Comparison of ENCODE assay signal across 12 cellular contexts in genomic region chr20:10131612-10132345, GRCh38.
DNase-seq lines count a peak whose midpoint lies in the region; ATAC-seq, FAIRE-seq and TF ChIP-seq lines count a peak whose summit lies in the region.
"Had no signal": no experiment of that assay in that cellular context is flagged by ENCODE, and none has a peak within 500 bp of the region (broad histone marks: within the 10 kb centered on the region; RNA-seq: fewer than 3 reads in every experiment).

No MANE protein-coding gene starts in this region.

- H3K9me3 ChIP-seq in BE2C = no peaks in the 10 kb centered on the region
- H3K9me3 ChIP-seq in H1 (ENCODE audit: insufficient read depth in 2 of 2, low read depth in 1 of 2, low read length in 1 of 2) = no peaks in the 10 kb centered on the region
- H3K9me3 ChIP-seq in effector memory CD4-positive, alpha-beta T cell (ENCODE audit: control insufficient read depth, low read length) = no peaks in the 10 kb centered on the region
- H3K9me3 ChIP-seq: ascending aorta, thoracic aorta had no signal

- no peak overlapping the region for H4K5ac ChIP-seq in H1 (ENCODE audit: insufficient read length, low read depth, low read length)

- peaks cover 0 to 3% (median 0%) of the 10 kb centered on the region in 6 donors for H3K9me3 Mint-ChIP-seq in immature natural killer cell
- peaks cover 9% of the 10 kb centered on the region; the same call in 1 of the 2 replicates for H3K9me3 Mint-ChIP-seq in HFFc6
- H3K9me3 Mint-ChIP-seq: nephron had no signal

- H3K4me3 ChIP-seq in BE2C (ENCODE audit: low read depth, low read length) (no peak overlapping the region), H1 (ENCODE audit: extremely low read depth in 1 of 4, insufficient read depth in 2 of 4, low read depth in 3 of 4, low read length in 4 of 4) (no peak overlapping the region)
- no peak overlapping the region for H3K4me3 ChIP-seq in effector memory CD4-positive, alpha-beta T cell (ENCODE audit: insufficient read depth, low read depth, low read length, poor library complexity, severe bottlenecking)
- H3K4me3 ChIP-seq: ascending aorta, thoracic aorta had no signal

- DNase-seq in BE2C (peak; percentile 83), NCI-H2196 (lab: John Stamatoyannopoulos, UW; ENCODE audit: unreplicated experiment) (peak; percentile 72), H1 (ENCODE audit: low read depth in 1 of 2, low spot score in 2 of 2) (peak; percentile 5 to 54), lung microvascular endothelial cell (ENCODE audit: low read depth in 2 of 2) (peak; percentile 24 to 38), immature natural killer cell (no peak), HFFc6 (no peak)
- no peak for DNase-seq in effector memory CD4-positive, alpha-beta T cell
- DNase-seq: CD4-positive, CD25-positive, alpha-beta regulatory T cell had no signal

- H3K14ac ChIP-seq in H1 (ENCODE audit: insufficient read length) = no peak overlapping the region

- H3K27me3 ChIP-seq in BE2C (no peaks in the 10 kb centered on the region), H1 (replicated peaks in 1 of 4; ENCODE audit: control insufficient read depth in 3 of 4, extremely low read depth in 1 of 4, insufficient read depth in 3 of 4, low read length in 3 of 4) (no peaks in the 10 kb centered on the region)
- no peaks in the 10 kb centered on the region for H3K27me3 ChIP-seq in effector memory CD4-positive, alpha-beta T cell (replicated peaks; ENCODE audit: control insufficient read depth, insufficient read depth, low read length, poor library complexity, severe bottlenecking)
- H3K27me3 ChIP-seq: ascending aorta had no signal

- no peaks in the 10 kb centered on the region for H4K20me1 ChIP-seq in H1 (replicated peaks in 1 of 2; ENCODE audit: control insufficient read depth in 1 of 2, insufficient read depth in 2 of 2, low read length in 2 of 2)

- 69% methylated on average over 10 of the region's 10 CpGs; no CpG with 5 or more reads in 1 of the 2 experiments for WGBS in H1 (ENCODE audit: extremely low coverage in 1 of 2, insufficient coverage in 1 of 2, insufficient read length in 1 of 2, insufficient replicate concordance in 2 of 2, low coverage in 1 of 2, low lambda C conversion rate in 2 of 2, missing lambda C conversion rate in 1 of 2), 2 experiments

- H2BK120ac ChIP-seq in H1 (replicated peaks; ENCODE audit: low read depth, low read length) = no peak overlapping the region

- no peak overlapping the region for H4K91ac ChIP-seq in H1 (replicated peaks; ENCODE audit: insufficient read length, low read length)

- H3K79me1 ChIP-seq in H1 (ENCODE audit: low read depth, low read length) = no peaks in the 10 kb centered on the region

- no peak overlapping the region for H3K4ac ChIP-seq in H1 (replicated peaks; ENCODE audit: insufficient read length, low read depth, low read length)

- H2BK15ac ChIP-seq in H1 (ENCODE audit: low read length) = peak overlapping the region; percentile 83; the same call in 1 of the 2 replicates

- peaks cover 0 to 6% (median 5%) of the 10 kb centered on the region in 3 donors for H3K27me3 Mint-ChIP-seq in immature natural killer cell (ENCODE audit: low read depth in 3 of 3)
- peaks cover 4% of the 10 kb centered on the region; the same call in 1 of the 2 replicates for H3K27me3 Mint-ChIP-seq in HFFc6 (ENCODE audit: insufficient read depth)

- FAIRE-seq in H1 (lab: Jason Lieb, UNC) = no peak

- H2AK5ac ChIP-seq in H1 (ENCODE audit: low read depth, low read length) = no peak overlapping the region

- H4K8ac ChIP-seq in H1 (ENCODE audit: extremely low read depth, insufficient read depth, low read length) = peak overlapping the region; percentile 82

- H3K4me1 Mint-ChIP-seq in immature natural killer cell (no peaks in the 10 kb centered on the region), HFFc6 (ENCODE audit: low read depth) (no peaks in the 10 kb centered on the region)
- H3K4me1 Mint-ChIP-seq: CD4-positive, CD25-positive, alpha-beta regulatory T cell had no signal

- CTCF ChIA-PET in H1 (lab: Charles Lee; ENCODE audit: partially characterized antibody) = interaction anchor here (0.9 to 2.0 kb wide), 6 partner anchors 9 to 248 kb away, joined by 3 to 7 read pairs (median 4); no protein-coding TSS in a partner anchor

- no peak overlapping the region for H3K9ac ChIP-seq in H1 (replicated peaks in 1 of 4; ENCODE audit: extremely low read depth in 1 of 4, low read depth in 3 of 4, low read length in 3 of 4)

- TF ChIP-seq POLR2A in H1 (IDR thresholded peaks at IDR 0.05; ENCODE audit: control extremely low read depth in 1 of 2, low read depth in 2 of 2, low read length in 2 of 2) = no peak

- H3K18ac ChIP-seq in H1 (ENCODE audit: extremely low read depth, low read length) = 0 out of 2 replicates have a peak overlapping the region, but pooled peaks have one; percentile 10

- H3K27ac ChIP-seq in H1 (ENCODE audit: low read depth, low read length) = no peak overlapping the region
- H3K27ac ChIP-seq in effector memory CD4-positive, alpha-beta T cell (ENCODE audit: insufficient read depth, low read length, poor library complexity, severe bottlenecking) = no peak overlapping the region
- H3K27ac ChIP-seq: ascending aorta, thoracic aorta had no signal

- H2BK5ac ChIP-seq in H1 (ENCODE audit: low read depth, low read length) = 0 out of 2 replicates have a peak overlapping the region, but pooled peaks have one; percentile 12

- ATAC-seq in GM21390 (IDR thresholded peaks at IDR 0.05; ENCODE audit: unreplicated experiment) = no peak

- H3K36me3 Mint-ChIP-seq in immature natural killer cell (no peaks in the 10 kb centered on the region), HFFc6 (ENCODE audit: low read depth) (no peaks in the 10 kb centered on the region)
- H3K36me3 Mint-ChIP-seq: CD4-positive, CD25-positive, alpha-beta regulatory T cell had no signal

- TF ChIP-seq RAD21 in H1 (IDR thresholded peaks at IDR 0.05 in 1 of 2, conservative IDR thresholded peaks at IDR 0.05 in 1 of 2; ENCODE audit: low read depth in 2 of 2, low read length in 2 of 2) = no peak; a peak in 1 of 4 replicates

- POLR2A ChIA-PET in H1 (lab: Charles Lee; ENCODE audit: partially characterized antibody) = no interaction called here

- no peak overlapping the region for H3K27ac Mint-ChIP-seq in immature natural killer cell
- H3K27ac Mint-ChIP-seq in HFFc6 = no peak overlapping the region
- H3K27ac Mint-ChIP-seq: CD4-positive, CD25-positive, alpha-beta regulatory T cell; nephron had no signal

- H3K4me3 Mint-ChIP-seq in immature natural killer cell = no peak overlapping the region
- H3K4me3 Mint-ChIP-seq in HFFc6 = no peak overlapping the region
- H3K4me3 Mint-ChIP-seq: CD4-positive, CD25-positive, alpha-beta regulatory T cell; nephron had no signal

- no peaks in the 10 kb centered on the region for H3K23me2 ChIP-seq in H1 (ENCODE audit: low read depth, low read length)

- H3K4me1 ChIP-seq in BE2C = peaks cover 3% of the 10 kb centered on the region; the same call in 1 of the 2 replicates
- peaks cover 0 to 12% (median 9%) of the 10 kb centered on the region in 4 experiments; a peak in 6 of 7 replicates for H3K4me1 ChIP-seq in H1 (replicated peaks in 1 of 4; ENCODE audit: control insufficient read depth in 3 of 4, insufficient read depth in 4 of 4, low read length in 3 of 4)
- no peaks in the 10 kb centered on the region for H3K4me1 ChIP-seq in effector memory CD4-positive, alpha-beta T cell (ENCODE audit: control insufficient read depth, insufficient read depth, low read length, poor library complexity, severe bottlenecking)
- H3K4me1 ChIP-seq: ascending aorta had no signal

- H2BK12ac ChIP-seq in H1 (ENCODE audit: low read depth, low read length) = peak overlapping the region; percentile 44; the same call in 1 of the 2 replicates

- peak overlapping the region; percentile 82 for H2AFZ ChIP-seq in H1 (ENCODE audit: low read length)

- no peak overlapping the region for H3K56ac ChIP-seq in H1 (replicated peaks; ENCODE audit: insufficient read length, low read depth, low read length)

- no peak overlapping the region for H3K23ac ChIP-seq in H1 (ENCODE audit: insufficient read length)

- H3K79me2 ChIP-seq in H1 (ENCODE audit: control insufficient read depth in 1 of 2, insufficient read depth in 2 of 2, low read length in 2 of 2) = no peaks in the 10 kb centered on the region

- TF ChIP-seq EP300 in H1 (IDR thresholded peaks at IDR 0.05; ENCODE audit: borderline replicate concordance in 1 of 2, low read depth in 2 of 2, low read length in 2 of 2) = no peak

- H3K36me3 ChIP-seq in BE2C (no peaks in the 10 kb centered on the region), H1 (ENCODE audit: control insufficient read depth in 2 of 4, insufficient read depth in 4 of 4, low read length in 3 of 4) (no peaks in the 10 kb centered on the region)
- H3K36me3 ChIP-seq in effector memory CD4-positive, alpha-beta T cell (ENCODE audit: control insufficient read depth, insufficient read depth, low read length) = no peaks in the 10 kb centered on the region
- H3K36me3 ChIP-seq: ascending aorta, thoracic aorta had no signal

- TF ChIP-seq CTCF in BE2C (IDR thresholded peaks at IDR 0.05; ENCODE audit: low read depth, low read length) (peak; percentile 13; the same call in 1 of the 2 replicates), H1 (IDR thresholded peaks at IDR 0.05; ENCODE audit: control extremely low read depth in 1 of 3, insufficient read depth in 1 of 3, low read depth in 1 of 3, low read length in 3 of 3) (no peak), HFFc6 (IDR thresholded peaks at IDR 0.05) (no peak)

- H2BK20ac ChIP-seq in H1 (ENCODE audit: low read length) = no peak overlapping the region

- peak overlapping the region; percentile 10 to 39; a peak in 2 of 4 replicates for H3K4me2 ChIP-seq in H1 (ENCODE audit: insufficient read depth in 1 of 2, low read depth in 2 of 2, low read length in 2 of 2)

TF ChIP-seq in H1, 55 proteins besides CTCF, POLR2A, EP300 and RAD21:
- TF ChIP-seq CHD2 (IDR thresholded peaks at IDR 0.05; ENCODE audit: low read length) (no peak), ATF3 (IDR thresholded peaks at IDR 0.05; ENCODE audit: insufficient read depth, low read depth, low read length) (no peak), TAF7 (optimal IDR thresholded peaks at IDR 0.05; ENCODE audit: borderline replicate concordance, low read depth, low read length) (no peak), RNF2 (IDR thresholded peaks at IDR 0.05; ENCODE audit: borderline replicate concordance, low read depth, low read length, missing control alignments, poor library complexity, severe bottlenecking) (no peak), JUND (IDR thresholded peaks at IDR 0.05; ENCODE audit: low read length) (no peak), TCF12 (IDR thresholded peaks at IDR 0.05; ENCODE audit: low read depth, low read length) (0 out of 2 replicates have a peak, but pooled peaks have one; percentile 35), SIX5 (IDR thresholded peaks at IDR 0.05; ENCODE audit: low read depth, low read length) (peak; percentile 30), SP4 (IDR thresholded peaks at IDR 0.05; ENCODE audit: low read length) (no peak)
TF ChIP-seq in H1: peak in this region for 2.

Comparison
In these comparisons a context has a peak if more than half of its experiments do, and no peak if none do; other contexts are left out.
1. DNase-seq: peak in BE2C (single experiment), NCI-H2196 (single experiment), H1 (2 of 2) and lung microvascular endothelial cell (2 of 2); none in immature natural killer cell (0 of 3), effector memory CD4-positive, alpha-beta T cell (0 of 3) and HFFc6 (single experiment).